ENCODE assay signal across 8 cellular contexts in the genomic region with DNA sequence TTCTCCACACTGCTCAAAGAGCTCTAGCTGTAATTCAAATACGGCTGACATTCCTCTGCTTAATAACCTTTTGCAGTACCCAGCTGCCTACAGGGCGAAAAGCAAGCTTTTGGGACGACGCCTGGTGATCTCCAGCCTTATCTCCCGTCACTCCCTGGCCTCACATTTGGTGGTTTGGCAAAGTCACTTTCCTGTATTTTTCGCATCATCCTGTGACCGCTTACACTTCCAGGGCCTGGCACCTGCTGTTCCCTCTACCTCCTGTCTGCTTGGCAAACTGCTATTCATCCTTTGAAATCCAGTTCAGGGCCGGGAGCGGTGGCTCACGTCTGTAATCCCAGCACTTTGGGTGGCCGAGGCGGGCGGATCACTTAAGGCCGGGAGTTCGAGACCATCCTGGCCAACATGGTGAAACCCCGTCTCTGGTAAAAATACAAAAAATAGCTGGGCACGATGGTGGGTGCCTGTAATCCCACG. TPM values are rescaled to one million over a fixed set of nuclear protein-coding genes. Genes with fewer than 3 reads are reported as not detected.
A peak's percentile ranks its signal among the peaks of the same experiment; 100 is the strongest.
DNase-seq lines count a peak whose midpoint lies in the region; ATAC-seq and TF ChIP-seq lines count a peak whose summit lies in the region.

No MANE protein-coding gene starts in this region.

- H3K36me3 Mint-ChIP-seq in activated B cell treated with CpG ODN at 0.5 μM for 24 hours (ENCODE audit: low read depth) = no peaks in the 10 kb centered on the region

- ATAC-seq in activated B cell treated with CpG ODN at 0.5 μM for 24 hours (ENCODE audit: low read depth) (no peak), heart right ventricle (peak in 7 of 8 donors; percentile 10 to 64 (median 38)), sciatic nerve (peak; percentile 33), HG03025 (IDR thresholded peaks at IDR 0.05; ENCODE audit: low FRiP score, unreplicated experiment) (no peak), HG03432 (IDR thresholded peaks at IDR 0.05; ENCODE audit: unreplicated experiment) (no peak)

- no peaks in the 10 kb centered on the region for H3K27me3 Mint-ChIP-seq in activated B cell treated with CpG ODN at 0.5 μM for 24 hours

- CTCF ChIA-PET in HEK293 (lab: Yijun Ruan, JAX) (interaction anchor here (0.7 to 2.2 kb wide), 8 partner anchors 8 to 362 kb away, joined by 3 to 11 read pairs (median 4); no protein-coding TSS in a partner anchor), activated B cell treated with CpG ODN at 0.5 μM for 24 hours (lab: Charles Lee) (interaction anchor here (0.7 to 1.1 kb wide), 2 partner anchors 79 to 98 kb away, joined by 3 read pairs; no protein-coding TSS in a partner anchor)

- POLR2A ChIA-PET in HEK293 (lab: Yijun Ruan, JAX) (interaction anchor here (0.6 to 1.2 kb wide), 5 partner anchors 38 to 449 kb away, joined by 3 to 5 read pairs (median 4); a partner anchor contains a TSS), activated B cell treated with CpG ODN at 0.5 μM for 24 hours (lab: Charles Lee) (interaction anchor here (1.2 to 1.6 kb wide), 3 partner anchors 39 to 86 kb away, joined by 4 to 5 read pairs (median 4); no protein-coding TSS in a partner anchor)

- peaks cover 11 to 41% (median 30%) of the 10 kb centered on the region in 7 donors for H3K27me3 ChIP-seq in heart right ventricle

- intact Hi-C loops in activated B cell treated with CpG ODN at 0.5 μM for 24 hours (cut with micrococcal nuclease) = loop anchor here (5.0 kb wide), 1 partner anchor 360 kb away; a partner anchor contains a TSS
- intact Hi-C loops in heart right ventricle (cut with DNase I) = loop anchor here in 4 of 10 donors (10.0 kb wide), 3 partner anchors 247 to 447 kb away; a partner anchor contains a TSS
- intact Hi-C loops in sciatic nerve (cut with DNase I) = loop anchor here (10.0 kb wide), 1 partner anchor 77 kb away; no protein-coding TSS in a partner anchor

- H3K4me1 Mint-ChIP-seq in activated B cell treated with CpG ODN at 0.5 μM for 24 hours = peaks cover 12% of the 10 kb centered on the region

- WGBS in heart right ventricle, 2 donors = 6 to 8% methylated on average over 18 of the region's 18 CpGs

- no peak for DNase-seq in activated B cell treated with CpG ODN at 0.5 μM for 24 hours
- peak in 1 of 2 donors; percentile 34 for DNase-seq in heart right ventricle
- DNase-seq in sciatic nerve (ENCODE audit: low spot score) = no peak
- DNase-seq in activated CD4-positive, alpha-beta T cell treated with anti-CD3 and anti-CD28 coated beads, Interleukin-2, amount 50 U/mL, for 1 hour = no peak
- no peak for DNase-seq in NCI-H2171 (lab: John Stamatoyannopoulos, UW)

- H3K4me3 ChIP-seq in HEK293 (ENCODE audit: low read depth, low read length) (peak overlapping the region; percentile 77), heart right ventricle (peak overlapping the region; percentile 54 to 81 (median 72))

- H3K9me3 ChIP-seq in HEK293 (ENCODE audit: control insufficient read depth, insufficient read depth, low read depth, low read length) = no peaks in the 10 kb centered on the region
- H3K9me3 ChIP-seq in heart right ventricle = no peaks in the 10 kb centered on the region

- H3K9me3 Mint-ChIP-seq in activated B cell treated with CpG ODN at 0.5 μM for 24 hours = no peaks in the 10 kb centered on the region

- H3K27ac Mint-ChIP-seq in activated B cell treated with CpG ODN at 0.5 μM for 24 hours = peak overlapping the region; percentile 83

- H3K4me1 ChIP-seq in HEK293 (ENCODE audit: control insufficient read depth, insufficient read depth, low read length) (no peaks in the 10 kb centered on the region), heart right ventricle (peaks cover 0 to 26% (median 12%) of the 10 kb centered on the region in 9 donors)

- TF ChIP-seq CTCF in HEK293 (tag by site-specific recombination; IDR thresholded peaks at IDR 0.05) = no peak
- no peak for TF ChIP-seq CTCF in activated B cell treated with CpG ODN at 0.5 μM for 24 hours (IDR thresholded peaks at IDR 0.05)
- no peak for TF ChIP-seq CTCF in heart right ventricle (IDR thresholded peaks at IDR 0.05)

- H3K4me3 Mint-ChIP-seq in activated B cell treated with CpG ODN at 0.5 μM for 24 hours = peak overlapping the region; percentile 86

- H3K27ac ChIP-seq in HEK293 (ENCODE audit: extremely low read depth, low read depth, low read length) (peak overlapping the region; percentile 84; the same call in 1 of the 2 replicates), heart right ventricle (peak overlapping the region; percentile 76 to 96 (median 94))

- H3K36me3 ChIP-seq in HEK293 (ENCODE audit: control insufficient read depth in 2 of 2, insufficient read depth in 1 of 2, low read length in 2 of 2) (no peaks in the 10 kb centered on the region), heart right ventricle (no peaks in the 10 kb centered on the region)

TF ChIP-seq in HEK293, 187 proteins besides CTCF, POLR2A, EP300 and RAD21:
- TF ChIP-seq ZBTB8A (tag by site-specific recombination; IDR thresholded peaks at IDR 0.05) (no peak; the same call in 1 of the 2 replicates), ZNF768 (tag by site-specific recombination; IDR thresholded peaks at IDR 0.05) (no peak), ZNF239 (tag by site-specific recombination; IDR thresholded peaks at IDR 0.05) (no peak), GLIS1 (tag by site-specific recombination; IDR thresholded peaks at IDR 0.05) (no peak), GFI1B (tag by site-specific recombination; IDR thresholded peaks at IDR 0.05) (no peak), ZNF623 (tag by site-specific recombination; IDR thresholded peaks at IDR 0.05) (no peak), ZBTB17 (tag by site-specific recombination; IDR thresholded peaks at IDR 0.05) (peak; percentile 63), ZNF837 (tag by site-specific recombination; IDR thresholded peaks at IDR 0.05) (no peak), ZBTB20 (tag by site-specific recombination; IDR thresholded peaks at IDR 0.05) (peak; percentile 88), TRIM28 (IDR thresholded peaks at IDR 0.05; ENCODE audit: borderline replicate concordance, low read length) (no peak), GLI2 (tag by site-specific recombination; IDR thresholded peaks at IDR 0.05; ENCODE audit: borderline replicate concordance, low read depth) (no peak), ZNF146 (tag by site-specific recombination; IDR thresholded peaks at IDR 0.05) (no peak), ZNF341 (tag by site-specific recombination; IDR thresholded peaks at IDR 0.05; ENCODE audit: low read depth) (no peak), ZFHX2 (tag by site-specific recombination; conservative IDR thresholded peaks at IDR 0.05) (0 out of 2 replicates have a peak, but pooled peaks have one; percentile 18), ZNF155 (tag by site-specific recombination; IDR thresholded peaks at IDR 0.05) (no peak)
- TF ChIP-seq, protein P1, sequence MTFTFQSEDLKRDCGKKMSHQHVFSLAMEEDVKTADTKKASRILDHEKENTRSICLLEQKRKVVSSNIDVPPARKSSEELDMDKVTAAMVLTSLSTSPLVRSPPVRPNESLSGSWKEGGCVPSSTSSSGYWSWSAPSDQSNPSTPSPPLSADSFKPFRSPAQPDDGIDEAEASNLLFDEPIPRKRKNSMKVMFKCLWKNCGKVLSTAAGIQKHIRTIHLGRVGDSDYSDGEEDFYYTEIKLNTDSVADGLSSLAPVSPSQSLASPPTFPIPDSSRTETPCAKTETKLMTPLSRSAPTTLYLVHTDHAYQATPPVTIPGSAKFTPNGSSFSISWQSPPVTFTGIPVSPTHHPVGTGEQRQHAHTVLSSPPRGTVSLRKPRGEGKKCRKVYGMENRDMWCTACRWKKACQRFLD (tag by site-specific recombination; IDR thresholded peaks at IDR 0.05) = no peak

RNA-seq across cellular contexts. Expression of a gene that starts 2.7 kb away (rescaled TPM):
- total RNA-seq in activated B cell treated with CpG ODN at 0.5 μM for 24 hours (not detected in 2 replicates), heart right ventricle (under 1 TPM in 2 of 10 donors, not detected in 8; 0.30 to 0.37 TPM), sciatic nerve (not detected)
- not detected for polyA plus RNA-seq in heart right ventricle

RNA-seq across cellular contexts. Expression of a gene that starts 12.0 kb away (rescaled TPM):
- total RNA-seq in activated B cell treated with CpG ODN at 0.5 μM for 24 hours (not detected in 2 replicates), heart right ventricle (1 to 10 TPM in 5 of 10 donors, under 1 TPM in 4, not detected in 1; 0.12 to 9.2 (median 1.1) TPM), sciatic nerve (5.3 TPM)
- 1 to 10 TPM; 2.0 to 3.4 TPM for polyA plus RNA-seq in heart right ventricle

Comparison
In these comparisons a context has a peak if more than half of its experiments do, and no peak if none do; other contexts are left out.
1. ATAC-seq: peak in heart right ventricle (7 of 8) and sciatic nerve (single experiment); none in activated B cell treated with CpG ODN at 0.5 μM for 24 hours (single experiment), HG03025 (single experiment) and HG03432 (single experiment).